In genomic region chrX:126815816-126816215, GRCh38 we compare ENCODE assay signal across 11 cellular contexts. TPM values are rescaled to one million over a fixed set of nuclear protein-coding genes. Genes with fewer than 3 reads are reported as not detected.
"Had no signal": no experiment of that assay in that cellular context is flagged by ENCODE, and none has a peak within 500 bp of the region (broad histone marks: within the 10 kb centered on the region; RNA-seq: fewer than 3 reads in every experiment).

No MANE protein-coding gene starts in this region.

- H3K27ac ChIP-seq: HL-60, KMS-11 had no signal

- H3K4me3 ChIP-seq: K562 had no signal

- DNase-seq: IMR-90, KBM-7, KG1 had no signal

- H3K4me2 ChIP-seq: KMS-11 had no signal

- FAIRE-seq: HepG2, HTR-8/SVneo, K562 had no signal

- ATAC-seq: HepG2, K562 had no signal

RNA-seq across cellular contexts. Expression of gene PRR32, which starts 3.7 kb away (rescaled TPM):
- total RNA-seq: HepG2, HT-29, HT1080, IMR-90, K562 had no signal
- polyA plus RNA-seq: HepG2, IgD-negative memory B cell, IMR-90, K562 had no signal
